ENCODE assay signal across 17 cellular contexts in genomic region chr7:44697136-44698045, GRCh38.
"Had no signal": no experiment of that assay in that cellular context is flagged by ENCODE, and none has a peak within 500 bp of the region (broad histone marks: within the 10 kb centered on the region; RNA-seq: fewer than 3 reads in every experiment).

No MANE protein-coding gene starts in this region.

- H3K27ac ChIP-seq: esophagus squamous epithelium, right atrium auricular region, suprapubic skin, tibial artery, upper lobe of right lung had no signal

- H3K4me1 ChIP-seq: esophagus squamous epithelium, tibial artery, upper lobe of right lung had no signal

- H3K4me1 Mint-ChIP-seq: naive thymus-derived CD8-positive, alpha-beta T cell had no signal

- H3K4me3 ChIP-seq: esophagus squamous epithelium, mucosa of descending colon, right atrium auricular region, suprapubic skin, tibial artery, upper lobe of right lung had no signal

- DNase-seq: effector memory CD4-positive, alpha-beta T cell; esophagus squamous epithelium; foreskin fibroblast; head of caudate nucleus; hippocampal formation; left colon; mammary epithelial cell; naive thymus-derived CD8-positive, alpha-beta T cell; small intestine; stimulated activated CD4-positive, alpha-beta T cell treated with anti-CD3 and anti-CD28 coated beads, Interleukin-2, amount 100 ng/mL, for 48 hours; stimulated activated naive CD8-positive, alpha-beta T cell treated with anti-CD3 and anti-CD28 coated beads, Interleukin-15, Interleukin-2, amounts not matched to agents 100 U/mL and 50 U/mL, for 24 hours; upper lobe of right lung had no signal

- H3K4me3 Mint-ChIP-seq: central memory CD8-positive, alpha-beta T cell; naive thymus-derived CD8-positive, alpha-beta T cell had no signal

- ATAC-seq: left colon; mucosa of descending colon; naive thymus-derived CD8-positive, alpha-beta T cell; stimulated activated naive CD8-positive, alpha-beta T cell treated with anti-CD3 and anti-CD28 coated beads, Interleukin-15, Interleukin-2, amounts not matched to agents 100 U/mL and 50 U/mL, for 24 hours; upper lobe of right lung had no signal

- H3K27me3 ChIP-seq: esophagus squamous epithelium, right atrium auricular region, suprapubic skin, tibial artery, upper lobe of right lung had no signal

- H3K27me3 Mint-ChIP-seq: central memory CD8-positive, alpha-beta T cell; naive thymus-derived CD8-positive, alpha-beta T cell had no signal

- H3K9me3 Mint-ChIP-seq: central memory CD8-positive, alpha-beta T cell; naive thymus-derived CD8-positive, alpha-beta T cell had no signal

- H3K9me3 ChIP-seq: esophagus squamous epithelium, mucosa of descending colon, right atrium auricular region, suprapubic skin, tibial artery, upper lobe of right lung had no signal
